In the genomic region with DNA sequence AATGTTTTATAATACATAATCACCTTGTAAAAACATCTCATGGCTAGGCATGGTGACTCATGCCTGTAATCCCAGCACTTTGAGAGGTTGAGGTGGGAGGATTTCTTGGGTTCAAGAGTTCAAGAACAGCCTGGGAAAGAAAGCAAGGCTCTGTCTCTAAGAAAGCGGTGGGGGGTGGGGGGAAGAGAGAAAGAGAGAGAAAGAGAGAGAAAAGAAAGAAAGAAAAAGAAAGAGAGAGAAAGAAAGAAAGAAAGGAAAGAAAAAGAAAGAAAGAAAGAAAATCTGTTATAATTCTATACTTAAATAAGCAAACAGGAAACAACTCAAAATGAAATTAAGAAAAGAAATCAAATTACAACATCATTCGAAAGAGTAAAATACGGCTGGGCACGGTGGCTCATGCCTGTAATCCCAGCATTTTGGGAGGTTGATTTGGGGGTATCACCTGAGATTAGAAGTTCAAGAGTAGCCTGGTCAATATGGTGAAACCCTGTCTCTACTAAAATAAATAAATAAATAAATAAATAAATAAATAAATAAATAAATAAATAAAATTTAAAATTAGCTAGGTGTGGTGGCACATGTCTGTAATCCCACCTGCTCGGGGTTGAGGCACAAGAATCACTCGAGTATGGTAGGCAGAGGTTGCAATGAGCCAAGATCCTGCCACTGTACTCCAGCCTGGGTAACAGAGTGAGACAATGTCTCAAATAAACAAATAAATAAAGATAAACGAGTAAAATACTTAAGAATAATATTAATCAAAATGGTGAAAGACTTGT, we compare ENCODE assay signal across 23 cellular contexts.
DNase-seq lines count a peak whose midpoint lies in the region; ATAC-seq, FAIRE-seq and TF ChIP-seq lines count a peak whose summit lies in the region.
"Had no signal": no experiment of that assay in that cellular context is flagged by ENCODE, and none has a peak within 500 bp of the region (broad histone marks: within the 10 kb centered on the region; RNA-seq: fewer than 3 reads in every experiment).

No MANE protein-coding gene starts in this region.

- FAIRE-seq in A549 (lab: Jason Lieb, UNC): no peak
- FAIRE-seq in colon (lab: Jason Lieb, UNC): peak; percentile 45
- FAIRE-seq: D721Med, G401.6, GM12891, GM19239 had no signal

- no peak overlapping the region for H3K27ac Mint-ChIP-seq in mesothelial cell of epicardium
- H3K27ac Mint-ChIP-seq: CD14-positive monocyte; CD4-positive, alpha-beta memory T cell; CD4-positive, CD25-positive, alpha-beta regulatory T cell; CD8-positive, alpha-beta memory T cell had no signal

- TF ChIP-seq POLR2A in A549 (IDR thresholded peaks at IDR 0.05; ENCODE audit: low read length): no peak

- H3K27ac ChIP-seq in A549: no peak overlapping the region
- H3K27ac ChIP-seq: 22Rv1, BLaER1 had no signal

- POLR2A ChIA-PET in A549 (lab: Yijun Ruan, JAX): no interaction called here

- H3K9me3 ChIP-seq in A549: no peaks in the 10 kb centered on the region; the same call in 2 of the 3 replicates
- H3K9me3 ChIP-seq: BE2C, Caco-2 had no signal

- 48% methylated on average over 6 of the region's 7 CpGs for WGBS in A549 (ENCODE audit: missing lambda C conversion rate)

- CTCF ChIA-PET in A549 (lab: Yijun Ruan, JAX): no interaction called here

- H3K4me2 ChIP-seq in A549: no peak overlapping the region
- H3K4me2 ChIP-seq: BLaER1 had no signal

- H3K4me3 ChIP-seq in A549: no peak overlapping the region
- H3K4me3 ChIP-seq: BLaER1 had no signal

- H3K9me3 Mint-ChIP-seq in mesothelial cell of epicardium: peaks cover 24% of the 10 kb centered on the region

- no peak overlapping the region for H3K4me3 Mint-ChIP-seq in mesothelial cell of epicardium
- H3K4me3 Mint-ChIP-seq: CD14-positive monocyte; CD4-positive, alpha-beta memory T cell; CD4-positive, CD25-positive, alpha-beta regulatory T cell had no signal

- TF ChIP-seq CTCF in A549 (IDR thresholded peaks at IDR 0.05) (no peak), mesothelial cell of epicardium (IDR thresholded peaks at IDR 0.05; ENCODE audit: unreplicated experiment) (no peak)

- H3K4me1 Mint-ChIP-seq in mesothelial cell of epicardium: no peaks in the 10 kb centered on the region
- H3K4me1 Mint-ChIP-seq: CD14-positive monocyte; CD4-positive, alpha-beta memory T cell; CD4-positive, CD25-positive, alpha-beta regulatory T cell; CD8-positive, alpha-beta memory T cell had no signal

- H3K27me3 Mint-ChIP-seq in mesothelial cell of epicardium (ENCODE audit: low read depth): peaks cover 48% of the 10 kb centered on the region

- TF ChIP-seq EP300 in A549 (IDR thresholded peaks at IDR 0.05): no peak

- H3K4me1 ChIP-seq in A549: no peaks in the 10 kb centered on the region
- H3K4me1 ChIP-seq: BE2C, BLaER1, Caco-2 had no signal

- DNase-seq in A549 (ENCODE audit: low read depth in 1 of 2, low spot score in 1 of 2) (no peak), amniotic epithelial cell (ENCODE audit: low read depth) (peak; percentile 7), putamen (ENCODE audit: low spot score) (no peak), mesothelial cell of epicardium (ENCODE audit: low spot score in 2 of 2, unreplicated experiment in 2 of 2) (no peak)
- DNase-seq: ACHN; BE2C; C1 segment of cervical spinal cord; Caco-2; Calu3; CD4-positive, alpha-beta memory T cell; CD4-positive, CD25-positive, alpha-beta regulatory T cell; CD8-positive, alpha-beta memory T cell; DMS79 treated with DMSO at 0.1 percent for 48 hours; GF-D8 had no signal

- ATAC-seq in A549 (no peak), GM21447 (IDR thresholded peaks at IDR 0.05; ENCODE audit: unreplicated experiment) (no peak)

- TF ChIP-seq RAD21 in A549 (conservative IDR thresholded peaks at IDR 0.05 in 1 of 2, IDR thresholded peaks at IDR 0.05 in 1 of 2): no peak

- H3K36me3 Mint-ChIP-seq in mesothelial cell of epicardium: no peaks in the 10 kb centered on the region
- H3K36me3 Mint-ChIP-seq: CD14-positive monocyte; CD4-positive, alpha-beta memory T cell; CD4-positive, CD25-positive, alpha-beta regulatory T cell; CD8-positive, alpha-beta memory T cell had no signal

TF ChIP-seq in A549, 52 proteins besides CTCF, POLR2A, EP300 and RAD21:
- TF ChIP-seq, protein P1, sequence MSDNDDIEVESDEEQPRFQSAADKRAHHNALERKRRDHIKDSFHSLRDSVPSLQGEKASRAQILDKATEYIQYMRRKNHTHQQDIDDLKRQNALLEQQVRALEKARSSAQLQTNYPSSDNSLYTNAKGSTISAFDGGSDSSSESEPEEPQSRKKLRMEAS (IDR thresholded peaks at IDR 0.05): no peak
- peak; percentile 49 for TF ChIP-seq ZC3H11A (IDR thresholded peaks at IDR 0.05)
